1 cellular context compared by ENCODE assay signal in the genomic region with DNA sequence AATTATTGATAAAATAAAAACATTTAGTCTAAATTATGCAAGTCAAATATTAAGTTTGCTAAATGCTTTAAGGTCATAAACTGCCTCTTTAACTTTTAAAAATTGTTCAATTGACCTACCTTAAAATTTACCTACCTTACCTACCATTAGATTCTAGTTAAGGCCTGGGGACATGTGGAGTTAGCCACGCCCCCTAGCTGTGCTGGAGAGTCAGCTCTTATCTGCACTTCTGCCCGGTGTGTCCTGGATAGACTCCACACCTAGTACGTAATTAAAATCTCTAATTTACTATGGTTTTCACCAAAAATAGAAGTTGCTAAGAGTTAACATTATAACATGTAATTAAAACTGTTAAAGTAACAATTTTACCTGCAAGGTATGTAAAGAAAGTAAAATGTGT.
TF ChIP-seq lines count a peak whose summit lies in the region.

No MANE protein-coding gene starts in this region.

TF ChIP-seq in H1, 55 proteins besides CTCF, POLR2A, EP300 and RAD21 (continued from another document):
- TF ChIP-seq CHD7 (IDR thresholded peaks at IDR 0.05; ENCODE audit: insufficient replicate concordance, low read length) (no peak), CTBP2 (IDR thresholded peaks at IDR 0.05; ENCODE audit: borderline replicate concordance, insufficient read depth, insufficient read length, low read length) (no peak), SUZ12 (IDR thresholded peaks at IDR 0.05; ENCODE audit: low read length) (no peak), BACH1 (IDR thresholded peaks at IDR 0.05; ENCODE audit: low read length) (no peak)
TF ChIP-seq in H1: peak in this region for 0.
